ENCODE assay signal across 25 cellular contexts in the genomic region with DNA sequence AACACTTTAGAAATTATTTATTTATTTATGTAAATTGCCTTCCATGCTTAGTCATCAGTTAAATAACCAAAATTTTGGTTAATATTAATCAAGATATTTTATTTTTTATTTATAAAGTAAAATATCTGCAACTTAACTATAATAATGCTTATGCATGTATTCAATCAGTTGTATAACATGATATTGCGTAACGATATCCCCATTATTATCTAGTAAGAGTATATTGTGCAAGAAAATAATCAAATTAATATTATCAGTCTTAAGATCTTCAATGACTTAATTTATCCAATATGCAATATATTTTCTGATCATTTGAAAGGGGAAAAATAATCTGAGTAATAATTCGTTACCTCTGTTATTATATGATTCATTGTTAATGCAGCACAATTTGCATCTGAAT.
DNase-seq lines count a peak whose midpoint lies in the region; ATAC-seq, FAIRE-seq and TF ChIP-seq lines count a peak whose summit lies in the region.
"Had no signal": no experiment of that assay in that cellular context is flagged by ENCODE, and none has a peak within 500 bp of the region (broad histone marks: within the 10 kb centered on the region; RNA-seq: fewer than 3 reads in every experiment).

No MANE protein-coding gene starts in this region.

- no peaks in the 10 kb centered on the region for H4K20me1 ChIP-seq in HepG2 (ENCODE audit: insufficient read depth, low read length)
- H4K20me1 ChIP-seq in H1 (replicated peaks in 1 of 2; ENCODE audit: control insufficient read depth in 1 of 2, insufficient read depth in 2 of 2, low read length in 2 of 2): no peaks in the 10 kb centered on the region
- H4K20me1 ChIP-seq: BLaER1 had no signal

- no peak overlapping the region for H2BK120ac ChIP-seq in H1 (replicated peaks; ENCODE audit: low read depth, low read length)

- peaks cover 16% of the 10 kb centered on the region for H3K9me3 ChIP-seq in HepG2 (ENCODE audit: low read length)
- H3K9me3 ChIP-seq in right lobe of liver: no peaks in the 10 kb centered on the region
- H3K9me3 ChIP-seq in H1 (ENCODE audit: insufficient read depth in 2 of 2, low read depth in 1 of 2, low read length in 1 of 2): peaks cover 7 to 10% of the 10 kb centered on the region in 2 experiments; a peak in 2 of 4 replicates
- H3K9me3 ChIP-seq in kidney (ENCODE audit: control insufficient read depth in 1 of 2, low read length in 2 of 2): peaks cover 0 to 3% of the 10 kb centered on the region in 2 donors
- H3K9me3 ChIP-seq: A549, BE2C had no signal

- no peak overlapping the region for H3K4ac ChIP-seq in H1 (replicated peaks; ENCODE audit: insufficient read length, low read depth, low read length)

- H2BK5ac ChIP-seq in H1 (ENCODE audit: low read depth, low read length): no peak overlapping the region

- no peaks in the 10 kb centered on the region for H3K79me2 ChIP-seq in HepG2 (ENCODE audit: insufficient read depth, low read length)
- no peaks in the 10 kb centered on the region for H3K79me2 ChIP-seq in H1 (ENCODE audit: control insufficient read depth in 1 of 2, insufficient read depth in 2 of 2, low read length in 2 of 2)

- no peak overlapping the region for H4K91ac ChIP-seq in H1 (replicated peaks; ENCODE audit: insufficient read length, low read length)

- no peak for ATAC-seq in HepG2
- ATAC-seq in right lobe of liver: no peak
- no peak for ATAC-seq in GM18505 (IDR thresholded peaks at IDR 0.05; ENCODE audit: unreplicated experiment)
- ATAC-seq: A549, GM12878 had no signal

- no peak overlapping the region for H2AK5ac ChIP-seq in H1 (ENCODE audit: low read depth, low read length)

- no TSS peak for BruUV-seq in HepG2 (replicated peaks; lab: Mats Ljungman, UMichigan)

- H3K23ac ChIP-seq in H1 (ENCODE audit: insufficient read length): no peak overlapping the region

- FAIRE-seq in HepG2 (lab: Jason Lieb, UNC) (no peak), H1 (lab: Jason Lieb, UNC) (no peak), kidney (lab: Jason Lieb, UNC) (peak; percentile 41)
- FAIRE-seq: A549, GM12878, GM12892, GM19239 had no signal

- H3K36me3 ChIP-seq in HepG2 (replicated peaks in 1 of 2; ENCODE audit: control insufficient read depth in 1 of 2, insufficient read depth in 2 of 2, low read length in 2 of 2): no peaks in the 10 kb centered on the region
- no peaks in the 10 kb centered on the region for H3K36me3 ChIP-seq in right lobe of liver
- no peaks in the 10 kb centered on the region for H3K36me3 ChIP-seq in H1 (ENCODE audit: control insufficient read depth in 2 of 4, insufficient read depth in 4 of 4, low read length in 3 of 4)
- H3K36me3 ChIP-seq in kidney (ENCODE audit: control insufficient read depth in 1 of 2, insufficient read depth in 2 of 2, low read length in 2 of 2): no peaks in the 10 kb centered on the region
- H3K36me3 ChIP-seq: BE2C, BLaER1 had no signal

- WGBS in HepG2 (ENCODE audit: low lambda C conversion rate): 10% methylated on average over 3 of the region's 3 CpGs
- 64% methylated on average over 3 of the region's 3 CpGs for WGBS in right lobe of liver (ENCODE audit: insufficient coverage, low coverage, low lambda C conversion rate, missing lambda C conversion rate)
- WGBS in H1 (ENCODE audit: extremely low coverage in 1 of 2, insufficient coverage in 1 of 2, insufficient read length in 1 of 2, insufficient replicate concordance in 2 of 2, low coverage in 1 of 2, low lambda C conversion rate in 2 of 2, missing lambda C conversion rate in 1 of 2), 2 experiments: 88% methylated on average over 3 of the region's 3 CpGs; no CpG with 5 or more reads in 1 of the 2 experiments

- POLR2A ChIA-PET in HepG2 (lab: Yijun Ruan, JAX): no interaction called here
- POLR2A ChIA-PET in H1 (lab: Charles Lee; ENCODE audit: partially characterized antibody): no interaction called here

- H2AFZ ChIP-seq in HepG2 (ENCODE audit: low read length) (no peak overlapping the region), H1 (ENCODE audit: low read length) (no peak overlapping the region)

- no peak overlapping the region for H3K27ac ChIP-seq in HepG2 (ENCODE audit: extremely low read length, insufficient read depth, low read length)
- H3K27ac ChIP-seq in right lobe of liver: no peak overlapping the region
- no peak overlapping the region for H3K27ac ChIP-seq in H1 (ENCODE audit: low read depth, low read length)
- no peak overlapping the region for H3K27ac ChIP-seq in kidney (ENCODE audit: low read depth in 2 of 2, low read length in 2 of 2)
- H3K27ac ChIP-seq: 22Rv1, A549, BLaER1 had no signal

- H2BK15ac ChIP-seq in H1 (ENCODE audit: low read length): no peak overlapping the region

- H3K18ac ChIP-seq in H1 (ENCODE audit: extremely low read depth, low read length): no peak overlapping the region

- TF ChIP-seq EP300 in HepG2 (IDR thresholded peaks at IDR 0.05; ENCODE audit: low read depth in 2 of 2, low read length in 2 of 2) (no peak), HepG2 (CRISPR knock-in tag; IDR thresholded peaks at IDR 0.05; ENCODE audit: borderline replicate concordance) (no peak), H1 (IDR thresholded peaks at IDR 0.05; ENCODE audit: borderline replicate concordance in 1 of 2, low read depth in 2 of 2, low read length in 2 of 2) (no peak)

- TF ChIP-seq POLR2A in HepG2 (IDR thresholded peaks at IDR 0.05; ENCODE audit: insufficient read depth in 1 of 2, low read depth in 2 of 2, low read length in 2 of 2) (no peak), right lobe of liver (IDR thresholded peaks at IDR 0.05) (no peak), H1 (IDR thresholded peaks at IDR 0.05; ENCODE audit: control extremely low read depth in 1 of 2, low read depth in 2 of 2, low read length in 2 of 2) (no peak), GM18505 (IDR thresholded peaks at IDR 0.05; ENCODE audit: borderline replicate concordance, extremely low read depth, insufficient read depth, insufficient read length) (no peak)

- TF ChIP-seq CTCF in HepG2 (CRISPR knock-in tag; IDR thresholded peaks at IDR 0.05) (no peak), right lobe of liver (IDR thresholded peaks at IDR 0.05) (no peak), H1 (IDR thresholded peaks at IDR 0.05; ENCODE audit: control extremely low read depth in 1 of 3, insufficient read depth in 1 of 3, low read depth in 1 of 3, low read length in 3 of 3) (no peak), kidney (IDR thresholded peaks at IDR 0.05; ENCODE audit: borderline replicate concordance, extremely low read depth, insufficient read depth) (no peak)

- no peak overlapping the region for H2BK20ac ChIP-seq in H1 (ENCODE audit: low read length)

- no peak for TF ChIP-seq RAD21 in HepG2 (CRISPR knock-in tag; IDR thresholded peaks at IDR 0.05)
- no peak for TF ChIP-seq RAD21 in H1 (IDR thresholded peaks at IDR 0.05 in 1 of 2, conservative IDR thresholded peaks at IDR 0.05 in 1 of 2; ENCODE audit: low read depth in 2 of 2, low read length in 2 of 2)

- H2BK12ac ChIP-seq in H1 (ENCODE audit: low read depth, low read length): no peak overlapping the region

- H3K27me3 ChIP-seq in HepG2 (ENCODE audit: control insufficient read depth in 1 of 2, insufficient read depth in 2 of 2, low read length in 2 of 2): no peaks in the 10 kb centered on the region
- H3K27me3 ChIP-seq in right lobe of liver: no peaks in the 10 kb centered on the region
- no peaks in the 10 kb centered on the region for H3K27me3 ChIP-seq in H1 (replicated peaks in 1 of 4; ENCODE audit: control insufficient read depth in 3 of 4, extremely low read depth in 1 of 4, insufficient read depth in 3 of 4, low read length in 3 of 4)
- H3K27me3 ChIP-seq: BE2C, BLaER1 had no signal

- H4K8ac ChIP-seq in H1 (ENCODE audit: extremely low read depth, insufficient read depth, low read length): no peak overlapping the region

- H3K9ac ChIP-seq in HepG2 (ENCODE audit: insufficient read depth, low read depth, low read length) (no peak overlapping the region), H1 (replicated peaks in 1 of 4; ENCODE audit: extremely low read depth in 1 of 4, low read depth in 3 of 4, low read length in 3 of 4) (no peak overlapping the region), kidney (ENCODE audit: low read length in 2 of 2) (no peak overlapping the region)
- H3K9ac ChIP-seq: BLaER1 had no signal

- H3K4me2 ChIP-seq in HepG2 (ENCODE audit: low read depth, low read length) (no peak overlapping the region), H1 (ENCODE audit: insufficient read depth in 1 of 2, low read depth in 2 of 2, low read length in 2 of 2) (no peak overlapping the region)
- H3K4me2 ChIP-seq: A549, BLaER1 had no signal

- H3K56ac ChIP-seq in H1 (replicated peaks; ENCODE audit: insufficient read length, low read depth, low read length): no peak overlapping the region

- no peak overlapping the region for H3K14ac ChIP-seq in H1 (ENCODE audit: insufficient read length)

- no peaks in the 10 kb centered on the region for H3K23me2 ChIP-seq in H1 (ENCODE audit: low read depth, low read length)

- DNase-seq in HepG2 (ENCODE audit: low spot score): no peak
- no peak for DNase-seq in right lobe of liver
- no peak for DNase-seq in H1 (ENCODE audit: low read depth in 1 of 2, low spot score in 2 of 2)
- DNase-seq in kidney: no peak
- DNase-seq in NK-92 treated with Interleukin-12 subunit alpha and Interleukin-12 subunit beta, amount 100 ng/mL, for 24 hours (lab: John Stamatoyannopoulos, UW): no peak
- DNase-seq: BE2C; C1 segment of cervical spinal cord; CD4-positive, alpha-beta memory T cell; CD4-positive, CD25-positive, alpha-beta regulatory T cell; CD8-positive, alpha-beta memory T cell; COR-L47; DMS 273 treated with DMSO at 0.1 percent for 48 hours; DMS153; DMS53; DMS79; DND-41; EL; GDM1 had no signal

- in situ Hi-C loops in HepG2 (cut with HindIII; ENCODE audit: extremely low pct_ligation_motif_present, low pct_unique_long_range_greater_than_20kb): no loop called here

- H4K5ac ChIP-seq in H1 (ENCODE audit: insufficient read length, low read depth, low read length): no peak overlapping the region

- CTCF ChIA-PET in HepG2 (lab: Yijun Ruan, JAX; ENCODE audit: low intra/inter-chr PET ratio, low total read pairs): no interaction called here
- CTCF ChIA-PET in H1 (lab: Charles Lee; ENCODE audit: partially characterized antibody): no interaction called here

- no peaks in the 10 kb centered on the region for H3K79me1 ChIP-seq in H1 (ENCODE audit: low read depth, low read length)

- H3K4me3 ChIP-seq in HepG2 (replicated peaks in 1 of 3; ENCODE audit: insufficient read depth in 1 of 3, low read depth in 2 of 3, low read length in 3 of 3) (no peak overlapping the region), right lobe of liver (no peak overlapping the region), H1 (ENCODE audit: extremely low read depth in 1 of 4, insufficient read depth in 2 of 4, low read depth in 3 of 4, low read length in 4 of 4) (no peak overlapping the region), kidney (ENCODE audit: low read length in 2 of 2) (no peak overlapping the region)
- H3K4me3 ChIP-seq: A549, BLaER1, GM12878 had no signal

- no peaks in the 10 kb centered on the region for H3K4me1 ChIP-seq in HepG2 (ENCODE audit: insufficient read depth, low read length)
- H3K4me1 ChIP-seq in right lobe of liver: no peaks in the 10 kb centered on the region
- no peaks in the 10 kb centered on the region for H3K4me1 ChIP-seq in H1 (replicated peaks in 1 of 4; ENCODE audit: control insufficient read depth in 3 of 4, insufficient read depth in 4 of 4, low read length in 3 of 4)
- no peaks in the 10 kb centered on the region for H3K4me1 ChIP-seq in kidney (ENCODE audit: control insufficient read depth in 1 of 2, insufficient read depth in 1 of 2, low read depth in 1 of 2, low read length in 2 of 2)
- H3K4me1 ChIP-seq: A549, BE2C, BLaER1 had no signal

- intact Hi-C loops in HepG2 (cut with micrococcal nuclease; ENCODE audit: unreplicated experiment) (no loop called here), right lobe of liver (cut with DNase I) (no loop called here), kidney (cut with DNase I) (no loop called here)

Comparison
In these comparisons a context has a peak if more than half of its experiments do, and no peak if none do; other contexts are left out.
1. Of the 41 proteins assayed by ChIP-seq in both HepG2 and H1: peak only in HepG2: none; only in H1: none; in both: CEBPB; in neither: 40.